In the genomic region with DNA sequence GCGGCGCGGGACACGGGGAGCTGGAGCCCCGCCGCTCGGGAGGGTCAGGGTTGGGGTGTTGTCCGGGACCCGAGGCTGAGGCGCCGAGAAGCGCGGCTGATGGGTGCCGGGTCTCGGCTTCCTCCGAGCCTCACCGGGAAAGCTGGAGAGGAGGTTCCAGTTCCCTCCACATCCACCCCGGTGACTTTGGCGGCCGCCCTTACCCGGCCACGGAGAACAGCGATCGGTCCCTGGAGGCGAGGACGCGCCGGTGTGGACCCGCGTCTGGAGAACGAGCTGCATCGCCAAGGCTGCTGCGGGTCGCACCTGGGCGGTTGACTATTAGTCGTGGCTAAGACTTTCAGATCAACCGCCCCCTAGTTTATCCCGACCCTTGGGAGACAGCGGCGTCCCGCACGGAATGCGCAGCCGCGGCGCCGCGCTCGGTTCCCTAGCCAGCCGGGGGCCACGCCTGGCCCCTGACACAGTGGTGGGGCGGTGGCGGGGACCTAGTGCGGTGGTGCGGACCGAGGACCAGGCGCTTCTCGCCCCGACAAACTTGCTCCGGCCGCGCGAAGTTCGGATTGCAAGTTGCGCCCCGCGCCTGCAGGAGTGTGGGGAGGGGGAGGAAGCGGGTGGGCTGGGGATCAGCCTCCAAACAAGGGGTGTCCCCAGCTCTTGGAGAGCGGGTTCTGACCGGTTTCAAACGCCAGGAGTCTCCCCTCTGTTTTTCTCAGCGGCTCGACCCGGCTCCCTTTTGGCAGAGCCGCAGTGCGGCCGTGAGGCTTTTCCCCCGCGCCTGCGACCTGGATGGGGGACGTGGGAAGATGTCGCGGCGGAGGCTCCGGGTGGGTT, we compare ENCODE assay signal across 1 cellular context.
A peak's percentile ranks its signal among the peaks of the same experiment; 100 is the strongest.
TF ChIP-seq lines count a peak whose summit lies in the region.

No MANE protein-coding gene starts in this region.

TF ChIP-seq in WTC11, 78 proteins besides CTCF, POLR2A, EP300 and RAD21 (continued from another document):
- TF ChIP-seq, protein P1, sequence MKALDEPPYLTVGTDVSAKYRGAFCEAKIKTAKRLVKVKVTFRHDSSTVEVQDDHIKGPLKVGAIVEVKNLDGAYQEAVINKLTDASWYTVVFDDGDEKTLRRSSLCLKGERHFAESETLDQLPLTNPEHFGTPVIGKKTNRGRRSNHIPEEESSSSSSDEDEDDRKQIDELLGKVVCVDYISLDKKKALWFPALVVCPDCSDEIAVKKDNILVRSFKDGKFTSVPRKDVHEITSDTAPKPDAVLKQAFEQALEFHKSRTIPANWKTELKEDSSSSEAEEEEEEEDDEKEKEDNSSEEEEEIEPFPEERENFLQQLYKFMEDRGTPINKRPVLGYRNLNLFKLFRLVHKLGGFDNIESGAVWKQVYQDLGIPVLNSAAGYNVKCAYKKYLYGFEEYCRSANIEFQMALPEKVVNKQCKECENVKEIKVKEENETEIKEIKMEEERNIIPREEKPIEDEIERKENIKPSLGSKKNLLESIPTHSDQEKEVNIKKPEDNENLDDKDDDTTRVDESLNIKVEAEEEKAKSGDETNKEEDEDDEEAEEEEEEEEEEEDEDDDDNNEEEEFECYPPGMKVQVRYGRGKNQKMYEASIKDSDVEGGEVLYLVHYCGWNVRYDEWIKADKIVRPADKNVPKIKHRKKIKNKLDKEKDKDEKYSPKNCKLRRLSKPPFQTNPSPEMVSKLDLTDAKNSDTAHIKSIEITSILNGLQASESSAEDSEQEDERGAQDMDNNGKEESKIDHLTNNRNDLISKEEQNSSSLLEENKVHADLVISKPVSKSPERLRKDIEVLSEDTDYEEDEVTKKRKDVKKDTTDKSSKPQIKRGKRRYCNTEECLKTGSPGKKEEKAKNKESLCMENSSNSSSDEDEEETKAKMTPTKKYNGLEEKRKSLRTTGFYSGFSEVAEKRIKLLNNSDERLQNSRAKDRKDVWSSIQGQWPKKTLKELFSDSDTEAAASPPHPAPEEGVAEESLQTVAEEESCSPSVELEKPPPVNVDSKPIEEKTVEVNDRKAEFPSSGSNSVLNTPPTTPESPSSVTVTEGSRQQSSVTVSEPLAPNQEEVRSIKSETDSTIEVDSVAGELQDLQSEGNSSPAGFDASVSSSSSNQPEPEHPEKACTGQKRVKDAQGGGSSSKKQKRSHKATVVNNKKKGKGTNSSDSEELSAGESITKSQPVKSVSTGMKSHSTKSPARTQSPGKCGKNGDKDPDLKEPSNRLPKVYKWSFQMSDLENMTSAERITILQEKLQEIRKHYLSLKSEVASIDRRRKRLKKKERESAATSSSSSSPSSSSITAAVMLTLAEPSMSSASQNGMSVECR (CRISPR knock-in tag; IDR thresholded peaks at IDR 0.05; ENCODE audit: borderline replicate concordance): 0 out of 2 replicates have a peak, but pooled peaks have one; percentile 24
- TF ChIP-seq KAT7 (CRISPR knock-in tag; IDR thresholded peaks at IDR 0.05; ENCODE audit: borderline replicate concordance): 0 out of 2 replicates have a peak, but pooled peaks have one; percentile 13
- peak; percentile 29; the same call in 1 of the 2 replicates for TF ChIP-seq ZNF423 (CRISPR knock-in tag; IDR thresholded peaks at IDR 0.05)
- TF ChIP-seq ZNF232 (CRISPR knock-in tag; IDR thresholded peaks at IDR 0.05): peak; percentile 24; the same call in 1 of the 2 replicates
- TF ChIP-seq, protein P2, sequence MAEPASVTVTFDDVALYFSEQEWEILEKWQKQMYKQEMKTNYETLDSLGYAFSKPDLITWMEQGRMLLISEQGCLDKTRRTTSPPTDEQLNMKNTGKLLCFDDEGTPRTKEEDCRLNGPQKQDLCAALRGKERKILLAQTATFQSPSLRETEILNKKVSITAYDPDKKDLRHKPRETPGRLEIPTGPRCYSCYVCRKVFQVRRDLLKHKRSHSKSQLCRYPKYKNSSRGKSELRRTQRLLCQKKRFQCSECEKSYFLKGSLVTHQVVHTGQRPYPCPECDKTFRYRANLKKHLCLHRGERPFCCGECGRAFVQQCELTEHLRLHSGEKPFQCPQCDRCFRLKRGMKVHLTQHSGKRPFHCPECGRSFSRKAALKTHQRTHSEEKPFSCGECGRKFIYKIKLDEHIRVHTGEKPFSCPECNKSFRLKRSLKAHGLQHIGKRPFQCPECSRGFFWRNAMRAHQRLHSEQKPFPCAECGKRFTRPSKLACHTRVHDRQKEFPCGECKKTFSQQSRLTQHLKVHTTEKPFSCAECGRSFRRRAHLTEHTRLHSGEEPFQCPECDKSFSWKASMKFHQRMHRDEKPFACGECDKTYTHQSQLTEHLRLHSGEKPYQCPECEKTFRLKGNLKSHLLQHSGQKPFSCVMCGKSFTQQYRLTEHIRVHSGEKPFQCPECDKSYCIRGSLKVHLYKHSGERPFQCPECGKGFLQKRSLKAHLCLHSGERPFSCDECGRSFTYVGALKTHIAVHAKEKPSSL (CRISPR knock-in tag; conservative IDR thresholded peaks at IDR 0.05): no peak
- TF ChIP-seq, protein P3, sequence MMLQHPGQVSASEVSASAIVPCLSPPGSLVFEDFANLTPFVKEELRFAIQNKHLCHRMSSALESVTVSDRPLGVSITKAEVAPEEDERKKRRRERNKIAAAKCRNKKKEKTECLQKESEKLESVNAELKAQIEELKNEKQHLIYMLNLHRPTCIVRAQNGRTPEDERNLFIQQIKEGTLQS (CRISPR knock-in tag; conservative IDR thresholded peaks at IDR 0.05): no peak
- peak; percentile 12 for TF ChIP-seq TP53 (CRISPR knock-in tag; IDR thresholded peaks at IDR 0.05)
- TF ChIP-seq NFATC4 (CRISPR knock-in tag; IDR thresholded peaks at IDR 0.05): no peak
- TF ChIP-seq ZNF121 (CRISPR knock-in tag; IDR thresholded peaks at IDR 0.05): no peak
- TF ChIP-seq, protein P4, sequence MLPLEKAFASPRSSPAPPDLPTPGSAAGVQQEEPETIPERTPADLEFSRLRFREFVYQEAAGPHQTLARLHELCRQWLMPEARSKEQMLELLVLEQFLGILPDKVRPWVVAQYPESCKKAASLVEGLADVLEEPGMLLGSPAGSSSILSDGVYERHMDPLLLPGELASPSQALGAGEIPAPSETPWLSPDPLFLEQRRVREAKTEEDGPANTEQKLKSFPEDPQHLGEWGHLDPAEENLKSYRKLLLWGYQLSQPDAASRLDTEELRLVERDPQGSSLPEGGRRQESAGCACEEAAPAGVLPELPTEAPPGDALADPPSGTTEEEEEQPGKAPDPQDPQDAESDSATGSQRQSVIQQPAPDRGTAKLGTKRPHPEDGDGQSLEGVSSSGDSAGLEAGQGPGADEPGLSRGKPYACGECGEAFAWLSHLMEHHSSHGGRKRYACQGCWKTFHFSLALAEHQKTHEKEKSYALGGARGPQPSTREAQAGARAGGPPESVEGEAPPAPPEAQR (CRISPR knock-in tag; IDR thresholded peaks at IDR 0.05): no peak
- TF ChIP-seq SOX15 (CRISPR knock-in tag; IDR thresholded peaks at IDR 0.05): no peak
- TF ChIP-seq ETV6 (CRISPR knock-in tag; IDR thresholded peaks at IDR 0.05): peak; percentile 16; the same call in 1 of the 2 replicates
- peak; percentile 58; the same call in 1 of the 2 replicates for TF ChIP-seq MYBL2 (CRISPR knock-in tag; IDR thresholded peaks at IDR 0.05)
- TF ChIP-seq SMAD3 (CRISPR knock-in tag; IDR thresholded peaks at IDR 0.05; ENCODE audit: borderline replicate concordance): peak; percentile 10; the same call in 1 of the 2 replicates
